In genomic region chr7:106767073-106767472, GRCh38 we compare ENCODE assay signal across 13 cellular contexts.
DNase-seq lines count a peak whose midpoint lies in the region; ATAC-seq and TF ChIP-seq lines count a peak whose summit lies in the region.
"Had no signal": no experiment of that assay in that cellular context is flagged by ENCODE, and none has a peak within 500 bp of the region (broad histone marks: within the 10 kb centered on the region; RNA-seq: fewer than 3 reads in every experiment).

No MANE protein-coding gene starts in this region.

- H3K9me3 ChIP-seq in SU-DHL-6 (ENCODE audit: insufficient read depth, low read length) (no peaks in the 10 kb centered on the region), stomach (no peaks in the 10 kb centered on the region)
- H3K9me3 ChIP-seq: adrenal gland, thyroid gland had no signal

- no peak overlapping the region for H3K4me3 Mint-ChIP-seq in activated naive CD4-positive, alpha-beta T cell treated with anti-CD3 and anti-CD28 coated beads, Interleukin-2, amount 10 ng/mL, durations not matched to agents 7 days and 5 days
- no peak overlapping the region for H3K4me3 Mint-ChIP-seq in stimulated activated memory B cell treated with anti-CD40 and anti-IgM and Interleukin-4, amounts not matched to agents 10 μg/mL and 1 μg/mL and 100 μg/mL, for 72 hours
- H3K4me3 Mint-ChIP-seq: mesothelial cell of epicardium, WTC11 had no signal

- 64 to 81% (median 77%) methylated on average over 2 of the region's 2 CpGs for WGBS in stomach, 5 donors

- no peaks in the 10 kb centered on the region for H3K79me2 ChIP-seq in SU-DHL-6 (ENCODE audit: insufficient read depth, low read length)

- CTCF ChIA-PET in activated naive CD4-positive, alpha-beta T cell treated with anti-CD3 and anti-CD28 coated beads, Interleukin-2, amount 10 ng/mL, durations not matched to agents 7 days and 5 days (lab: Charles Lee): interaction anchor here (1.4 to 2.0 kb wide), 3 partner anchors 21 to 107 kb away, joined by 4 to 10 read pairs (median 5); partner anchors contain the start of gene CCDC71L

- H3K27ac ChIP-seq in SU-DHL-6 (ENCODE audit: low read depth, low read length) (no peak overlapping the region), stomach (no peak overlapping the region)
- H3K27ac ChIP-seq: adrenal gland, thyroid gland had no signal

- no peak for TF ChIP-seq POLR2A in stomach (IDR thresholded peaks at IDR 0.05)

- TF ChIP-seq CTCF in SU-DHL-6 (IDR thresholded peaks at IDR 0.05; ENCODE audit: insufficient read depth, low read length, poor library complexity, severe bottlenecking) (no peak), choroid plexus epithelial cell (conservative IDR thresholded peaks at IDR 0.05; ENCODE audit: low read depth, low read length) (no peak), stomach (IDR thresholded peaks at IDR 0.05) (no peak)

- H3K27ac Mint-ChIP-seq in activated naive CD4-positive, alpha-beta T cell treated with anti-CD3 and anti-CD28 coated beads, Interleukin-2, amount 10 ng/mL, durations not matched to agents 7 days and 5 days: peak overlapping the region; percentile 81
- H3K27ac Mint-ChIP-seq in stimulated activated memory B cell treated with anti-CD40 and anti-IgM and Interleukin-4, amounts not matched to agents 10 μg/mL and 1 μg/mL and 100 μg/mL, for 72 hours: peak overlapping the region; percentile 78
- H3K27ac Mint-ChIP-seq: mesothelial cell of epicardium, WTC11 had no signal

- H3K4me3 ChIP-seq in SU-DHL-6 (ENCODE audit: insufficient read depth, low read length, poor library complexity, severe bottlenecking) (no peak overlapping the region), choroid plexus epithelial cell (ENCODE audit: low read depth, low read length) (no peak overlapping the region), stomach (no peak overlapping the region)
- H3K4me3 ChIP-seq: adrenal gland, thyroid gland had no signal

- no peak for TF ChIP-seq EP300 in stomach (IDR thresholded peaks at IDR 0.05)

- H2AFZ ChIP-seq in SU-DHL-6 (ENCODE audit: low read depth, low read length, severe bottlenecking): peak overlapping the region; percentile 25

- H3K36me3 Mint-ChIP-seq in activated naive CD4-positive, alpha-beta T cell treated with anti-CD3 and anti-CD28 coated beads, Interleukin-2, amount 10 ng/mL, durations not matched to agents 7 days and 5 days: no peaks in the 10 kb centered on the region
- no peaks in the 10 kb centered on the region for H3K36me3 Mint-ChIP-seq in stimulated activated memory B cell treated with anti-CD40 and anti-IgM and Interleukin-4, amounts not matched to agents 10 μg/mL and 1 μg/mL and 100 μg/mL, for 72 hours
- H3K36me3 Mint-ChIP-seq: mesothelial cell of epicardium, WTC11 had no signal

- peaks cover 23% of the 10 kb centered on the region for H3K4me1 Mint-ChIP-seq in activated naive CD4-positive, alpha-beta T cell treated with anti-CD3 and anti-CD28 coated beads, Interleukin-2, amount 10 ng/mL, durations not matched to agents 7 days and 5 days
- H3K4me1 Mint-ChIP-seq in stimulated activated memory B cell treated with anti-CD40 and anti-IgM and Interleukin-4, amounts not matched to agents 10 μg/mL and 1 μg/mL and 100 μg/mL, for 72 hours: peaks cover 25% of the 10 kb centered on the region
- H3K4me1 Mint-ChIP-seq: WTC11 had no signal

- no peak for DNase-seq in activated naive CD4-positive, alpha-beta T cell treated with anti-CD3 and anti-CD28 coated beads, Interleukin-2, amount 10 ng/mL, durations not matched to agents 7 days and 5 days
- no peak for DNase-seq in activated naive CD4-positive, alpha-beta T cell (lab: John Stamatoyannopoulos, UW)
- DNase-seq in choroid plexus epithelial cell (ENCODE audit: low read depth) (peak; percentile 69), NCI-H446 treated with DMSO at 0.1 percent for 48 hours (lab: John Stamatoyannopoulos, UW) (no peak), NCI-H774 (lab: John Stamatoyannopoulos, UW) (no peak), stomach (no peak)
- DNase-seq: adrenal gland, NCI-H1694 treated with DMSO at 0.1 percent for 48 hours, thyroid gland had no signal

- H3K36me3 ChIP-seq in SU-DHL-6 (ENCODE audit: low read length) (no peaks in the 10 kb centered on the region), stomach (no peaks in the 10 kb centered on the region)
- H3K36me3 ChIP-seq: adrenal gland, thyroid gland had no signal

- no peaks in the 10 kb centered on the region for H3F3A ChIP-seq in SU-DHL-6 (ENCODE audit: insufficient read depth)

- H4K20me1 ChIP-seq in SU-DHL-6 (ENCODE audit: low read depth, low read length): no peaks in the 10 kb centered on the region

- H3K9me2 ChIP-seq in SU-DHL-6 (replicated peaks; ENCODE audit: insufficient read depth, low read length): no peaks in the 10 kb centered on the region

- no peak overlapping the region for H3K4me2 ChIP-seq in SU-DHL-6 (ENCODE audit: low read depth, low read length, poor library complexity, severe bottlenecking)

- no peak for ATAC-seq in stimulated activated memory B cell treated with anti-CD40 and anti-IgM and Interleukin-4, amounts not matched to agents 10 μg/mL and 1 μg/mL and 100 μg/mL, for 72 hours
- ATAC-seq: WTC11 had no signal

- intact Hi-C loops in stomach (cut with DNase I; ENCODE audit: low total_unique reads): no loop called here

- H3K27me3 ChIP-seq in SU-DHL-6 (ENCODE audit: low read length) (no peaks in the 10 kb centered on the region), stomach (no peaks in the 10 kb centered on the region)
- H3K27me3 ChIP-seq: adrenal gland, thyroid gland had no signal

- H3K9me3 Mint-ChIP-seq in activated naive CD4-positive, alpha-beta T cell treated with anti-CD3 and anti-CD28 coated beads, Interleukin-2, amount 10 ng/mL, durations not matched to agents 7 days and 5 days: no peaks in the 10 kb centered on the region
- no peaks in the 10 kb centered on the region for H3K9me3 Mint-ChIP-seq in stimulated activated memory B cell treated with anti-CD40 and anti-IgM and Interleukin-4, amounts not matched to agents 10 μg/mL and 1 μg/mL and 100 μg/mL, for 72 hours
- H3K9me3 Mint-ChIP-seq: mesothelial cell of epicardium had no signal

- H3K27me3 Mint-ChIP-seq in activated naive CD4-positive, alpha-beta T cell treated with anti-CD3 and anti-CD28 coated beads, Interleukin-2, amount 10 ng/mL, durations not matched to agents 7 days and 5 days: no peaks in the 10 kb centered on the region
- H3K27me3 Mint-ChIP-seq in stimulated activated memory B cell treated with anti-CD40 and anti-IgM and Interleukin-4, amounts not matched to agents 10 μg/mL and 1 μg/mL and 100 μg/mL, for 72 hours: no peaks in the 10 kb centered on the region

- no peak overlapping the region for H3K9ac ChIP-seq in SU-DHL-6 (ENCODE audit: low read length)

- H3K4me1 ChIP-seq in stomach: peaks cover 0 to 10% (median 8%) of the 10 kb centered on the region in 4 donors
